Comparison of ENCODE assay signal across 12 cellular contexts in the genomic region with DNA sequence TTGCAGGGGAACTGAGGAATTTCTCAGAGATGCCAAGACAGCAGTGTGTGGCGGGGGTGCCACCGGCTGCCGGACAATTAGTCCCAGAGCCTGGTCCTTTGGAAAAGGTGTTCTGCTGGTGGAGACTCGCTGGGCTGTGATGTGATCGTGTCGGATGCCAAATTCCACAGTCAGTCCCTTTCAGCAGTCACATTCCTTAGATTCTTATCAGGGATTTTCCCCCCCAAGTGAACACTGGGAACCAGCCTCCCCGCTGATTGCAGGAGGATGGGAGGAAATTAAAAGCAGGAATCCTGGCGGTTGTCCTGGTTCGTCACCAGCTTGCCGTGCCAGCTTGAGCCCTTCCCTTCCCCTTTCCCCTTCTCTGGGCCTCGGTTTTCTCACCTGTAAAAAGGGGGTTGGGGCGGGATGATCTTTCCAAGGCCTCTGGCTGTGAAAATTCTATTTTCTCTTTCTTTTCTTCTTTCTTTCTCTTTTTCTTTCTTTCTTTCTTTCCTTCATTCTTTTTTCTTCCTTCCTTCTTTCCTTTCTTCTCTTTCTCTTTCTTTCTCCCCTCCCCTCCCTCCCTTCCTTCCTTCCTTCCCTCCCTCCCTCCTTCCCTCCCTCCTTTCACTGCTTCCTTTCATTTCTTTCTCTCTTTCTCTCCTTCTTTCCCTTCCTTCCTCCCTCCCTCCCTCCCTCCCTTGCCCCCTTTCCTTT. TPM values are rescaled to one million over a fixed set of nuclear protein-coding genes. Genes with fewer than 3 reads are reported as not detected.
DNase-seq lines count a peak whose midpoint lies in the region; ATAC-seq, FAIRE-seq and TF ChIP-seq lines count a peak whose summit lies in the region.
"Had no signal": no experiment of that assay in that cellular context is flagged by ENCODE, and none has a peak within 500 bp of the region (broad histone marks: within the 10 kb centered on the region; RNA-seq: fewer than 3 reads in every experiment).

No MANE protein-coding gene starts in this region.

- no peak overlapping the region for H2BK12ac ChIP-seq in neuronal stem cell (ENCODE audit: low read length)

- H2BK5ac ChIP-seq in neuronal stem cell (ENCODE audit: low read length), result peak overlapping the region; percentile 39

- WGBS in endodermal cell (ENCODE audit: insufficient coverage in 1 of 2, insufficient read length in 1 of 2), 2 experiments, result 5 to 13% methylated on average over 3 to 12 of the region's 12 CpGs
- no CpG with 5 or more reads among the region's 12 CpGs for WGBS in neuronal stem cell (ENCODE audit: extremely low coverage in 2 of 2, insufficient read length in 2 of 2, insufficient replicate concordance in 1 of 2), 2 donors

- no peak overlapping the region for H3K23ac ChIP-seq in neuronal stem cell (ENCODE audit: low read depth, low read length, poor library complexity)

- peaks cover 12% of the 10 kb centered on the region for H3K36me3 Mint-ChIP-seq in endodermal cell (ENCODE audit: low read depth)
- no peaks in the 10 kb centered on the region for H3K36me3 Mint-ChIP-seq in T-helper 2 cell treated with Interferon-gamma antibody and Interleukin-4, amounts not matched to agents 5 μg/mL and 100 μg/mL, for 36 hours (ENCODE audit: low read depth)

- peaks cover 25% of the 10 kb centered on the region for H3K4me1 Mint-ChIP-seq in endodermal cell
- no peaks in the 10 kb centered on the region for H3K4me1 Mint-ChIP-seq in T-helper 2 cell treated with Interferon-gamma antibody and Interleukin-4, amounts not matched to agents 5 μg/mL and 100 μg/mL, for 36 hours (ENCODE audit: low read depth)

- no peak overlapping the region for H3K4ac ChIP-seq in neuronal stem cell (ENCODE audit: low read length)

- no peak overlapping the region for H2AK5ac ChIP-seq in neuronal stem cell (ENCODE audit: low read depth, low read length)

- no peak overlapping the region for H3K18ac ChIP-seq in neuronal stem cell (ENCODE audit: low read length)

- H3K36me3 ChIP-seq in endodermal cell (ENCODE audit: control insufficient read depth, insufficient read depth, low read length), result no peaks in the 10 kb centered on the region
- peaks cover 0 to 7% of the 10 kb centered on the region in 2 donors for H3K36me3 ChIP-seq in neuronal stem cell (replicated peaks in 1 of 2; ENCODE audit: control insufficient read depth in 2 of 2, insufficient read depth in 2 of 2, low read length in 2 of 2)

- H4K91ac ChIP-seq in neuronal stem cell (ENCODE audit: low read depth, low read length, poor library complexity), result no peak overlapping the region

- no peak overlapping the region for H4K8ac ChIP-seq in neuronal stem cell (ENCODE audit: low read depth, low read length)

- H3K4me3 Mint-ChIP-seq in endodermal cell, result peak overlapping the region; percentile 41
- H3K4me3 Mint-ChIP-seq in T-helper 2 cell treated with Interferon-gamma antibody and Interleukin-4, amounts not matched to agents 5 μg/mL and 100 μg/mL, for 36 hours, result no peak overlapping the region

- H3K79me1 ChIP-seq in neuronal stem cell (ENCODE audit: low read depth, low read length), result peaks cover 6% of the 10 kb centered on the region

- no peak overlapping the region for H3K4me3 ChIP-seq in endodermal cell (ENCODE audit: low read length)
- H3K4me3 ChIP-seq in neuronal stem cell (ENCODE audit: low read length in 2 of 2), result no peak overlapping the region

- H3K9me3 ChIP-seq in endodermal cell (ENCODE audit: control insufficient read depth, low read length) (peaks cover 2% of the 10 kb centered on the region), neuronal stem cell (replicated peaks in 1 of 2; ENCODE audit: control insufficient read depth in 2 of 2, insufficient read depth in 1 of 2, low read depth in 1 of 2, low read length in 2 of 2) (peaks cover 4 to 9% of the 10 kb centered on the region in 2 donors)

- H2AFZ ChIP-seq in neuronal stem cell (ENCODE audit: low read length), result no peak overlapping the region

- H3K14ac ChIP-seq in neuronal stem cell (ENCODE audit: low read length), result no peak overlapping the region

- no peak for TF ChIP-seq CTCF in endodermal cell (conservative IDR thresholded peaks at IDR 0.05)

- no peak overlapping the region for H2BK15ac ChIP-seq in neuronal stem cell (ENCODE audit: low read length)

- DNase-seq in EL (peak; percentile 88), RCC 7860 (ENCODE audit: low spot score) (peak; percentile 91), endodermal cell (peak; percentile 94), neuronal stem cell (ENCODE audit: low spot score) (peak; percentile 86), NCI-H524 treated with DMSO at 0.1 percent for 48 hours (lab: John Stamatoyannopoulos, UW) (no peak)
- DNase-seq in T-helper 2 cell treated with Interferon-gamma antibody and Interleukin-4, amounts not matched to agents 5 μg/mL and 100 μg/mL, for 36 hours (ENCODE audit: low spot score), result no peak
- DNase-seq: DND-41, NCI-H2081 had no signal

- H3K27me3 Mint-ChIP-seq in endodermal cell (ENCODE audit: insufficient read depth), result no peaks in the 10 kb centered on the region
- peaks cover 19% of the 10 kb centered on the region for H3K27me3 Mint-ChIP-seq in T-helper 2 cell treated with Interferon-gamma antibody and Interleukin-4, amounts not matched to agents 5 μg/mL and 100 μg/mL, for 36 hours (ENCODE audit: low read depth)

- peaks cover 4% of the 10 kb centered on the region for H3K9me3 Mint-ChIP-seq in endodermal cell
- no peaks in the 10 kb centered on the region for H3K9me3 Mint-ChIP-seq in T-helper 2 cell treated with Interferon-gamma antibody and Interleukin-4, amounts not matched to agents 5 μg/mL and 100 μg/mL, for 36 hours

- H3K4me1 ChIP-seq in endodermal cell (ENCODE audit: control insufficient read depth, insufficient read depth, low read length), result no peaks in the 10 kb centered on the region
- peaks cover 32 to 34% of the 10 kb centered on the region in 2 donors for H3K4me1 ChIP-seq in neuronal stem cell (ENCODE audit: control insufficient read depth in 2 of 2, insufficient read depth in 1 of 2, low read depth in 1 of 2, low read length in 2 of 2)

- peak; percentile 92 for FAIRE-seq in RCC 7860 (lab: Jason Lieb, UNC)
- FAIRE-seq: endometrium had no signal

- ATAC-seq in GM21526 (IDR thresholded peaks at IDR 0.05; ENCODE audit: low FRiP score, unreplicated experiment), result no peak
- ATAC-seq in HG03280 (IDR thresholded peaks at IDR 0.05; ENCODE audit: unreplicated experiment), result no peak

- H3K27me3 ChIP-seq in endodermal cell (ENCODE audit: control insufficient read depth, insufficient read depth, low read length, poor library complexity, severe bottlenecking) (no peaks in the 10 kb centered on the region), neuronal stem cell (ENCODE audit: control insufficient read depth in 3 of 3, insufficient read depth in 3 of 3, low read depth in 1 of 3, low read length in 3 of 3) (no peaks in the 10 kb centered on the region)

- peak overlapping the region; percentile 12 for H3K9ac ChIP-seq in endodermal cell (ENCODE audit: extremely low read depth, low read length, poor library complexity, severe bottlenecking)
- no peak overlapping the region for H3K9ac ChIP-seq in neuronal stem cell (ENCODE audit: low read depth, low read length, poor library complexity)

- H3K4me2 ChIP-seq in neuronal stem cell (ENCODE audit: insufficient read depth, low read length, poor library complexity, severe bottlenecking), result no peak overlapping the region

- H3K27ac ChIP-seq in endodermal cell (ENCODE audit: low read depth, low read length), result peak overlapping the region; percentile 82
- peak overlapping the region; percentile 99 for H3K27ac ChIP-seq in neuronal stem cell (replicated peaks; ENCODE audit: low read length)

- H2BK120ac ChIP-seq in neuronal stem cell (ENCODE audit: low read depth, low read length), result no peak overlapping the region

- peak overlapping the region; percentile 93 for H3K27ac Mint-ChIP-seq in endodermal cell
- H3K27ac Mint-ChIP-seq in T-helper 2 cell treated with Interferon-gamma antibody and Interleukin-4, amounts not matched to agents 5 μg/mL and 100 μg/mL, for 36 hours, result no peak overlapping the region

RNA-seq across cellular contexts. Expression of gene COL26A1, which starts 39.6 kb away (rescaled TPM):
- total RNA-seq in endodermal cell, result 10 to 100 TPM; 41.2 to 47.0 TPM
- polyA plus RNA-seq in endodermal cell (2013, experiment 1 of 2), result 44.3 TPM
- 44.8 TPM for polyA plus RNA-seq in endodermal cell (2013, experiment 2 of 2)
- polyA plus RNA-seq in neuronal stem cell (2013, experiment 1 of 2), result 74.9 TPM
- 74.1 TPM for polyA plus RNA-seq in neuronal stem cell (2013, experiment 2 of 2)
- total RNA-seq: T-helper 1 cell treated with Interleukin-12 subunit alpha and Interleukin-12 subunit beta and Interleukin-4 antibody, amounts not matched to agents 30 ng/mL and 1 ng/mL, for 36 hours had no signal

Comparison
In these comparisons a context has a peak if more than half of its experiments do, and no peak if none do; other contexts are left out.
1. DNase-seq: peak in EL (single experiment), RCC 7860 (single experiment), endodermal cell (single experiment) and neuronal stem cell (single experiment); none in T-helper 2 cell treated with Interferon-gamma antibody and Interleukin-4, amounts not matched to agents 5 μg/mL and 100 μg/mL, for 36 hours (single experiment) and NCI-H524 treated with DMSO at 0.1 percent for 48 hours (single experiment).